ENCODE assay signal across 18 cellular contexts in the genomic region with DNA sequence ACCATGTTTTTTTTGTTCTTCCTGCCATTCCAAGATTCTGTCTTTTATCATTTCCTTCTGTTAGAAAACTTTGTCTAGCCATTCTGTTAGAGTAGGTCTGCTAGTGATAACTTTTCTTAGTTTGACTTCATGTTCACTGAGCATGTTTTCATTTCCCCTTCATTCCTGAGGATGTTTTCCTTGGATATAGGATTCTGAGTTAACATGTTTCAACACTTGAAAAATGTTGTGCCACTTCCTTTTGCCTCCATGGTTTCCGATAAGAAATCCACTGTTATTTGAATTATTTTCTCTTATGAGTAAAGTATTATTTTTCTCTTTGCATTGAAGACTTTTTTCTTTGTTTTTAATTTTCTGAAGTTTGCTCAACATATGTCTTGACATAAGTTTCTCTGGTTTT.
DNase-seq lines count a peak whose midpoint lies in the region; ATAC-seq, FAIRE-seq and TF ChIP-seq lines count a peak whose summit lies in the region.
"Had no signal": no experiment of that assay in that cellular context is flagged by ENCODE, and none has a peak within 500 bp of the region (broad histone marks: within the 10 kb centered on the region; RNA-seq: fewer than 3 reads in every experiment).

No MANE protein-coding gene starts in this region.

- ATAC-seq in natural killer cell, result no peak
- ATAC-seq in activated CD8-positive, alpha-beta memory T cell treated with anti-CD3 and anti-CD28 coated beads, Interleukin-2, amount 10 ng/mL, durations not matched to agents 7 days and 5 days, result no peak

- no peaks in the 10 kb centered on the region for H3K36me3 ChIP-seq in mammary epithelial cell (ENCODE audit: insufficient read depth, low read length)
- no peaks in the 10 kb centered on the region for H3K36me3 ChIP-seq in breast epithelium
- H3K36me3 ChIP-seq in endothelial cell of umbilical vein (ENCODE audit: control insufficient read depth in 2 of 2, extremely low read depth in 1 of 2, insufficient read depth in 2 of 2, low read length in 2 of 2), result no peaks in the 10 kb centered on the region
- H3K36me3 ChIP-seq: BLaER1 had no signal

- in situ Hi-C loops in mammary epithelial cell (cut with MboI; ENCODE audit: low sequenced_read_pairs in 2 of 2), result no loop called here

- DNase-seq in mammary epithelial cell (no peak), breast epithelium (ENCODE audit: low spot score in 2 of 2) (no peak), endothelial cell of umbilical vein (ENCODE audit: low read depth, low spot score) (peak; percentile 89), osteocyte (ENCODE audit: extremely low spot score, unreplicated experiment) (no peak), natural killer cell (no peak), HuH-7 (ENCODE audit: low spot score) (no peak), T1000 (lab: John Stamatoyannopoulos, UW) (no peak)
- DNase-seq in activated CD8-positive, alpha-beta memory T cell treated with anti-CD3 and anti-CD28 coated beads, Interleukin-2, amount 10 ng/mL, durations not matched to agents 7 days and 5 days, result no peak
- DNase-seq: AML-193; Caco-2; CD8-positive, alpha-beta memory T cell; DMS53; GF-D8; GOT3; H9 had no signal

- H3K4me2 ChIP-seq in mammary epithelial cell (ENCODE audit: insufficient read depth, low read depth, low read length), result peak overlapping the region; percentile 40
- peak overlapping the region; percentile 93 for H3K4me2 ChIP-seq in endothelial cell of umbilical vein (ENCODE audit: insufficient read depth, low read length)
- H3K4me2 ChIP-seq: BLaER1 had no signal

- no peaks in the 10 kb centered on the region for H3K4me1 ChIP-seq in mammary epithelial cell (ENCODE audit: insufficient read depth, low read length)
- no peaks in the 10 kb centered on the region for H3K4me1 ChIP-seq in breast epithelium
- H3K4me1 ChIP-seq in endothelial cell of umbilical vein (ENCODE audit: control insufficient read depth, extremely low read depth, insufficient read depth, low read length), result peaks cover 24% of the 10 kb centered on the region
- H3K4me1 ChIP-seq: BLaER1, Caco-2 had no signal

- intact Hi-C loops in mammary epithelial cell (cut with micrococcal nuclease), result no loop called here
- intact Hi-C loops in breast epithelium (cut with DNase I; ENCODE audit: low total_unique reads), result no loop called here
- intact Hi-C loops in endothelial cell of umbilical vein (cut with micrococcal nuclease), result loop anchor here (1.0 to 5.0 kb wide), 4 partner anchors 21 to 133 kb away; partner anchors contain the start of gene CD58
- intact Hi-C loops in natural killer cell (cut with micrococcal nuclease), result loop anchor here (5.0 kb wide), 1 partner anchor 63 kb away; no protein-coding TSS in a partner anchor

- no peak overlapping the region for H3K27ac ChIP-seq in mammary epithelial cell (ENCODE audit: insufficient read depth, low read depth, low read length)
- H3K27ac ChIP-seq in breast epithelium, result no peak overlapping the region
- H3K27ac ChIP-seq in endothelial cell of umbilical vein (ENCODE audit: insufficient read depth, low read depth, low read length), result peak overlapping the region; percentile 71
- H3K27ac ChIP-seq: 22Rv1, BLaER1 had no signal

- CTCF ChIA-PET in mammary epithelial cell (lab: Charles Lee; ENCODE audit: low non-redundant PET), result no interaction called here
- CTCF ChIA-PET in endothelial cell of umbilical vein (lab: Charles Lee), result interaction anchor here (0.8 to 2.9 kb wide), 4 partner anchors 19 to 301 kb away, joined by 3 to 14 read pairs (median 4); no protein-coding TSS in a partner anchor
- CTCF ChIA-PET in activated CD8-positive, alpha-beta memory T cell treated with anti-CD3 and anti-CD28 coated beads, Interleukin-2, amount 10 ng/mL, durations not matched to agents 7 days and 5 days (lab: Charles Lee), result interaction anchor here (1.0 kb wide), 1 partner anchor 46 kb away, joined by 4 read pairs; no protein-coding TSS in a partner anchor

- no peak overlapping the region for H3K9ac ChIP-seq in mammary epithelial cell (ENCODE audit: insufficient read depth, low read length)
- H3K9ac ChIP-seq in endothelial cell of umbilical vein (replicated peaks; ENCODE audit: extremely low read depth, insufficient read depth, low read length), result peak overlapping the region; percentile 57
- H3K9ac ChIP-seq: BLaER1 had no signal

- POLR2A ChIA-PET in endothelial cell of umbilical vein (lab: Charles Lee), result no interaction called here

- no peak overlapping the region for H3K4me3 Mint-ChIP-seq in osteocyte (ENCODE audit: unreplicated experiment)
- H3K4me3 Mint-ChIP-seq in natural killer cell, result no peak overlapping the region
- H3K4me3 Mint-ChIP-seq in activated CD8-positive, alpha-beta memory T cell treated with anti-CD3 and anti-CD28 coated beads, Interleukin-2, amount 10 ng/mL, durations not matched to agents 7 days and 5 days, result no peak overlapping the region
- H3K4me3 Mint-ChIP-seq: CD8-positive, alpha-beta memory T cell; H9 had no signal

- H3K9me1 ChIP-seq in endothelial cell of umbilical vein (replicated peaks; ENCODE audit: control insufficient read depth, extremely low read depth, insufficient read depth, low read length), result no peaks in the 10 kb centered on the region

- H3K36me3 Mint-ChIP-seq in osteocyte (ENCODE audit: unreplicated experiment), result no peaks in the 10 kb centered on the region
- no peaks in the 10 kb centered on the region for H3K36me3 Mint-ChIP-seq in natural killer cell
- H3K36me3 Mint-ChIP-seq in activated CD8-positive, alpha-beta memory T cell treated with anti-CD3 and anti-CD28 coated beads, Interleukin-2, amount 10 ng/mL, durations not matched to agents 7 days and 5 days, result no peaks in the 10 kb centered on the region
- H3K36me3 Mint-ChIP-seq: CD8-positive, alpha-beta memory T cell had no signal

- TF ChIP-seq CTCF in mammary epithelial cell (conservative IDR thresholded peaks at IDR 0.05 in 1 of 2, IDR thresholded peaks at IDR 0.05 in 1 of 2; ENCODE audit: extremely low read depth in 1 of 2, insufficient read depth in 1 of 2, low read depth in 1 of 2, low read length in 2 of 2) (no peak), breast epithelium (IDR thresholded peaks at IDR 0.05) (no peak), endothelial cell of umbilical vein (IDR thresholded peaks at IDR 0.05; ENCODE audit: extremely low read depth in 1 of 2, insufficient read depth in 1 of 2, low read depth in 1 of 2, low read length in 2 of 2) (no peak), osteocyte (IDR thresholded peaks at IDR 0.05) (no peak), natural killer cell (IDR thresholded peaks at IDR 0.05) (no peak)

- no peaks in the 10 kb centered on the region for H3K79me2 ChIP-seq in mammary epithelial cell (ENCODE audit: insufficient read depth, low read length)
- no peaks in the 10 kb centered on the region for H3K79me2 ChIP-seq in endothelial cell of umbilical vein (ENCODE audit: control insufficient read depth, insufficient read depth, low read length)

- H3K9me3 ChIP-seq in mammary epithelial cell (replicated peaks; ENCODE audit: insufficient read depth, low read length), result no peaks in the 10 kb centered on the region
- no peaks in the 10 kb centered on the region for H3K9me3 ChIP-seq in breast epithelium
- H3K9me3 ChIP-seq in endothelial cell of umbilical vein (replicated peaks; ENCODE audit: control insufficient read depth, insufficient read depth, low read length), result no peaks in the 10 kb centered on the region
- H3K9me3 ChIP-seq: BLaER1, Caco-2 had no signal

- dilution Hi-C loops in mammary epithelial cell (cut with HindIII; ENCODE audit: low sequenced_read_pairs), result no loop called here
- dilution Hi-C loops in endothelial cell of umbilical vein (cut with MboI; ENCODE audit: extremely low pct_ligation_motif_present, low sequenced_read_pairs), result no loop called here

- H3K27me3 Mint-ChIP-seq in osteocyte (ENCODE audit: unreplicated experiment), result peaks cover 29% of the 10 kb centered on the region
- H3K27me3 Mint-ChIP-seq in natural killer cell (ENCODE audit: low read depth in 2 of 2), result peaks cover 22 to 47% of the 10 kb centered on the region in 2 donors
- peaks cover 55% of the 10 kb centered on the region for H3K27me3 Mint-ChIP-seq in activated CD8-positive, alpha-beta memory T cell treated with anti-CD3 and anti-CD28 coated beads, Interleukin-2, amount 10 ng/mL, durations not matched to agents 7 days and 5 days

- 0% methylated on average over 1 of the region's 1 CpG for WGBS in mammary epithelial cell (ENCODE audit: low coverage, missing lambda C conversion rate)

- H3K27me3 ChIP-seq in mammary epithelial cell (ENCODE audit: insufficient read depth, low read length), result no peaks in the 10 kb centered on the region
- H3K27me3 ChIP-seq in breast epithelium, result no peaks in the 10 kb centered on the region
- no peaks in the 10 kb centered on the region for H3K27me3 ChIP-seq in endothelial cell of umbilical vein (ENCODE audit: control insufficient read depth in 2 of 2, insufficient read depth in 2 of 2, low read length in 2 of 2)
- H3K27me3 ChIP-seq: BLaER1 had no signal

- H2AFZ ChIP-seq in mammary epithelial cell (ENCODE audit: low read depth, low read length) (peak overlapping the region; percentile 50), endothelial cell of umbilical vein (ENCODE audit: low read depth, low read length) (peak overlapping the region; percentile 19)

- H3K9me3 Mint-ChIP-seq in osteocyte (ENCODE audit: unreplicated experiment) (peaks cover 3% of the 10 kb centered on the region), natural killer cell (no peaks in the 10 kb centered on the region)
- no peaks in the 10 kb centered on the region for H3K9me3 Mint-ChIP-seq in activated CD8-positive, alpha-beta memory T cell treated with anti-CD3 and anti-CD28 coated beads, Interleukin-2, amount 10 ng/mL, durations not matched to agents 7 days and 5 days (ENCODE audit: low read depth)
- H3K9me3 Mint-ChIP-seq: CD8-positive, alpha-beta memory T cell; H9 had no signal

- peak; percentile 75 for FAIRE-seq in endothelial cell of umbilical vein (lab: Jason Lieb, UNC)
- FAIRE-seq: GM19239 had no signal

- H3K27ac Mint-ChIP-seq in osteocyte (ENCODE audit: unreplicated experiment) (peak overlapping the region; percentile 41), natural killer cell (no peak overlapping the region)
- H3K27ac Mint-ChIP-seq in activated CD8-positive, alpha-beta memory T cell treated with anti-CD3 and anti-CD28 coated beads, Interleukin-2, amount 10 ng/mL, durations not matched to agents 7 days and 5 days, result no peak overlapping the region
- H3K27ac Mint-ChIP-seq: CD8-positive, alpha-beta memory T cell; H9 had no signal

- TF ChIP-seq POLR2A in breast epithelium (IDR thresholded peaks at IDR 0.05), result no peak
- TF ChIP-seq POLR2A in endothelial cell of umbilical vein (IDR thresholded peaks at IDR 0.05; ENCODE audit: low read depth, low read length), result no peak

- BruUV-seq in mammary epithelial cell (replicated peaks; lab: Mats Ljungman, UMichigan) (no TSS peak), endothelial cell of umbilical vein (replicated peaks; lab: Mats Ljungman, UMichigan) (no TSS peak)

- H4K20me1 ChIP-seq in mammary epithelial cell (ENCODE audit: insufficient read depth, low read length), result no peaks in the 10 kb centered on the region
- H4K20me1 ChIP-seq in endothelial cell of umbilical vein (replicated peaks; ENCODE audit: control insufficient read depth, extremely low read depth, insufficient read depth, low read length), result no peaks in the 10 kb centered on the region
- H4K20me1 ChIP-seq: BLaER1 had no signal

- peaks cover 33% of the 10 kb centered on the region for H3K4me1 Mint-ChIP-seq in osteocyte (ENCODE audit: unreplicated experiment)
- H3K4me1 Mint-ChIP-seq in natural killer cell, result no peaks in the 10 kb centered on the region
- H3K4me1 Mint-ChIP-seq in activated CD8-positive, alpha-beta memory T cell treated with anti-CD3 and anti-CD28 coated beads, Interleukin-2, amount 10 ng/mL, durations not matched to agents 7 days and 5 days, result no peaks in the 10 kb centered on the region
- H3K4me1 Mint-ChIP-seq: CD8-positive, alpha-beta memory T cell; H9 had no signal

- H3K4me3 ChIP-seq in mammary epithelial cell (replicated peaks in 1 of 3; ENCODE audit: insufficient read depth in 1 of 3, low read depth in 2 of 3, low read length in 3 of 3) (no peak overlapping the region), breast epithelium (no peak overlapping the region), endothelial cell of umbilical vein (replicated peaks in 1 of 3; ENCODE audit: insufficient read depth in 1 of 3, low read depth in 1 of 3, low read length in 3 of 3) (peak overlapping the region in 1 of 3 experiments; percentile 23)
- H3K4me3 ChIP-seq: BLaER1 had no signal

Comparison
In these comparisons a context has a peak if more than half of its experiments do, and no peak if none do; other contexts are left out.
1. intact Hi-C loops: an anchor here in endothelial cell of umbilical vein (1.0 to 5.0 kb wide) and natural killer cell (5.0 kb wide); none called in mammary epithelial cell and breast epithelium.